In genomic region chr10:3955954-3956617, GRCh38 we compare ENCODE assay signal across 1 cellular context.
TF ChIP-seq lines count a peak whose summit lies in the region.

No MANE protein-coding gene starts in this region.

TF ChIP-seq in IMR-90, 13 proteins besides CTCF, POLR2A, EP300 and RAD21 (continued from another document):
- no peak for TF ChIP-seq ELK1 (IDR thresholded peaks at IDR 0.05; ENCODE audit: borderline replicate concordance, low read depth, low read length)
- TF ChIP-seq RCOR1 (IDR thresholded peaks at IDR 0.05; ENCODE audit: insufficient replicate concordance, low read length), result no peak
- TF ChIP-seq RFX5 (IDR thresholded peaks at IDR 0.05; ENCODE audit: low read depth, low read length), result no peak
- TF ChIP-seq USF2 (IDR thresholded peaks at IDR 0.05; ENCODE audit: low read depth, low read length), result no peak
- no peak for TF ChIP-seq FOS (IDR thresholded peaks at IDR 0.05; ENCODE audit: low read depth, low read length)
TF ChIP-seq in IMR-90: peak in this region for 0.
